Comparison of ENCODE assay signal across 1 cellular context in genomic region chr1:154326546-154327465, GRCh38.
TF ChIP-seq lines count a peak whose summit lies in the region.

No MANE protein-coding gene starts in this region.

TF ChIP-seq in GM12878, 131 proteins besides CTCF, POLR2A, EP300 and RAD21:
- no peak for TF ChIP-seq NR2C2 (IDR thresholded peaks at IDR 0.05; ENCODE audit: borderline replicate concordance, control insufficient read depth, insufficient read length, low read depth)
- TF ChIP-seq CHD1 (IDR thresholded peaks at IDR 0.05; ENCODE audit: low read depth, low read length) = no peak
- TF ChIP-seq BMI1 (IDR thresholded peaks at IDR 0.05; ENCODE audit: borderline replicate concordance) = no peak
- no peak for TF ChIP-seq RFX5 (IDR thresholded peaks at IDR 0.05; ENCODE audit: low read depth, low read length)
- no peak for TF ChIP-seq PAX8 (IDR thresholded peaks at IDR 0.05)
- peak; percentile 19; the same call in 1 of the 2 replicates for TF ChIP-seq EED (IDR thresholded peaks at IDR 0.05; ENCODE audit: low read depth)
- no peak for TF ChIP-seq PRDM15 (CRISPR knock-in tag; IDR thresholded peaks at IDR 0.05)
